ENCODE assay signal across 27 cellular contexts in genomic region chr3:128433630-128434185, GRCh38. TPM values are rescaled to one million over a fixed set of nuclear protein-coding genes. Genes with fewer than 3 reads are reported as not detected.
DNase-seq lines count a peak whose midpoint lies in the region; ATAC-seq, FAIRE-seq and TF ChIP-seq lines count a peak whose summit lies in the region.
"Had no signal": no experiment of that assay in that cellular context is flagged by ENCODE, and none has a peak within 500 bp of the region (broad histone marks: within the 10 kb centered on the region; RNA-seq: fewer than 3 reads in every experiment).

No MANE protein-coding gene starts in this region.

- no peak overlapping the region for H3K4me3 ChIP-seq in small intestine (ENCODE audit: low read depth in 1 of 2, low read length in 2 of 2)
- H3K4me3 ChIP-seq in coronary artery: no peak overlapping the region
- H3K4me3 ChIP-seq in effector memory CD4-positive, alpha-beta T cell (ENCODE audit: insufficient read depth, low read depth, low read length, poor library complexity, severe bottlenecking): no peak overlapping the region
- H3K4me3 ChIP-seq: MG63 had no signal

- peaks cover 12% of the 10 kb centered on the region for H3K4me1 Mint-ChIP-seq in nephron
- peaks cover 12% of the 10 kb centered on the region for H3K4me1 Mint-ChIP-seq in stimulated activated memory B cell treated with anti-CD40 and anti-IgM and Interleukin-4, amounts not matched to agents 10 μg/mL and 1 μg/mL and 100 μg/mL, for 72 hours

- H3K27ac Mint-ChIP-seq in nephron: no peak overlapping the region
- no peak overlapping the region for H3K27ac Mint-ChIP-seq in stimulated activated memory B cell treated with anti-CD40 and anti-IgM and Interleukin-4, amounts not matched to agents 10 μg/mL and 1 μg/mL and 100 μg/mL, for 72 hours
- H3K27ac Mint-ChIP-seq: activated B cell treated with CpG ODN at 0.5 μM for 24 hours; CD4-positive, alpha-beta T cell; dendritic cell treated with granulocyte-macrophage colony-stimulating factor and Interleukin-4, amounts not matched to agents 40 ng/mL and 50 ng/mL, for 4 days; IgD-negative memory B cell; stimulated activated naive B cell treated with anti-CD40 and anti-IgM and Interleukin-4, amounts not matched to agents 10 μg/mL and 1 μg/mL and 100 μg/mL, for 72 hours; T-helper 1 cell treated with Interleukin-12 subunit alpha and Interleukin-12 subunit beta and Interleukin-4 antibody, amounts not matched to agents 30 μg/mL and 1 μg/mL, for 36 hours had no signal

- no peak for FAIRE-seq in HTR-8/SVneo (lab: Jason Lieb, UNC)
- no peak for FAIRE-seq in small intestine (lab: Jason Lieb, UNC)
- FAIRE-seq: endothelial cell of umbilical vein, kidney had no signal

- H3K36me3 Mint-ChIP-seq in nephron (ENCODE audit: low read depth): no peaks in the 10 kb centered on the region
- peaks cover 6% of the 10 kb centered on the region for H3K36me3 Mint-ChIP-seq in stimulated activated memory B cell treated with anti-CD40 and anti-IgM and Interleukin-4, amounts not matched to agents 10 μg/mL and 1 μg/mL and 100 μg/mL, for 72 hours
- H3K36me3 Mint-ChIP-seq: IgD-negative memory B cell had no signal

- no peaks in the 10 kb centered on the region for H3K9me3 ChIP-seq in small intestine (ENCODE audit: control insufficient read depth, low read depth)
- no peaks in the 10 kb centered on the region for H3K9me3 ChIP-seq in effector memory CD4-positive, alpha-beta T cell (ENCODE audit: control insufficient read depth, low read length)
- H3K9me3 ChIP-seq: SJCRH30, thyroid gland had no signal

- DNase-seq in EH (ENCODE audit: low read depth) (peak; percentile 43), HTR-8/SVneo (ENCODE audit: insufficient read length, low spot score) (peak; percentile 44), small intestine (no peak), coronary artery (ENCODE audit: low spot score) (no peak)
- DNase-seq in effector memory CD4-positive, alpha-beta T cell: no peak
- DNase-seq: activated B cell treated with CpG ODN at 0.5 μM for 24 hours; activated CD4-positive, alpha-beta T cell treated with anti-CD3 and anti-CD28 coated beads, Interleukin-2, amount 50 U/mL, for 48 hours; activated gamma-delta T cell treated with Interleukin-2 at 50 U/mL for 16 hours; amniotic stem cell; CD4-positive, alpha-beta T cell; MG63; naive thymus-derived CD4-positive, alpha-beta T cell; NCI-H1436 treated with DMSO at 0.1 percent for 48 hours; stimulated activated CD4-positive, alpha-beta T cell treated with anti-CD3 and anti-CD28 coated beads, Interleukin-1b, Interleukin-23, amount 100 ng/mL, for 48 hours; stimulated activated naive B cell treated with anti-CD40 and anti-IgM and Interleukin-4, amounts not matched to agents 10 μg/mL and 1 μg/mL and 100 μg/mL, for 72 hours had no signal

- H3K27ac ChIP-seq in VCaP (peak overlapping the region; percentile 92), small intestine (ENCODE audit: low read depth in 1 of 2, low read length in 1 of 2) (no peak overlapping the region), coronary artery (no peak overlapping the region)
- no peak overlapping the region for H3K27ac ChIP-seq in effector memory CD4-positive, alpha-beta T cell (ENCODE audit: insufficient read depth, low read length, poor library complexity, severe bottlenecking)
- H3K27ac ChIP-seq: cardiac muscle cell, SJCRH30, thyroid gland had no signal

- H3K9me3 Mint-ChIP-seq in nephron: no peaks in the 10 kb centered on the region
- no peaks in the 10 kb centered on the region for H3K9me3 Mint-ChIP-seq in stimulated activated memory B cell treated with anti-CD40 and anti-IgM and Interleukin-4, amounts not matched to agents 10 μg/mL and 1 μg/mL and 100 μg/mL, for 72 hours
- H3K9me3 Mint-ChIP-seq: activated B cell treated with CpG ODN at 0.5 μM for 24 hours; CD4-positive, alpha-beta T cell; dendritic cell treated with granulocyte-macrophage colony-stimulating factor and Interleukin-4, amounts not matched to agents 40 ng/mL and 50 ng/mL, for 4 days; IgD-negative memory B cell; stimulated activated naive B cell treated with anti-CD40 and anti-IgM and Interleukin-4, amounts not matched to agents 10 μg/mL and 1 μg/mL and 100 μg/mL, for 72 hours; T-helper 1 cell treated with Interleukin-12 subunit alpha and Interleukin-12 subunit beta and Interleukin-4 antibody, amounts not matched to agents 30 μg/mL and 1 μg/mL, for 36 hours had no signal

- TF ChIP-seq CTCF in VCaP (conservative IDR thresholded peaks at IDR 0.05): no peak
- TF ChIP-seq CTCF in nephron (IDR thresholded peaks at IDR 0.05; ENCODE audit: unreplicated experiment in 3 of 3): no peak
- no peak for TF ChIP-seq CTCF in coronary artery (IDR thresholded peaks at IDR 0.05)

- no peaks in the 10 kb centered on the region for H3K4me1 ChIP-seq in small intestine (ENCODE audit: control insufficient read depth in 2 of 2, insufficient read depth in 1 of 2, low read depth in 1 of 2, low read length in 1 of 2)
- no peaks in the 10 kb centered on the region for H3K4me1 ChIP-seq in effector memory CD4-positive, alpha-beta T cell (ENCODE audit: control insufficient read depth, insufficient read depth, low read length, poor library complexity, severe bottlenecking)
- H3K4me1 ChIP-seq: SJCRH30 had no signal

- 62 to 71% (median 66%) methylated on average over 8 of the region's 8 CpGs for WGBS in small intestine, 3 donors

- no peak for ATAC-seq in stimulated activated memory B cell treated with anti-CD40 and anti-IgM and Interleukin-4, amounts not matched to agents 10 μg/mL and 1 μg/mL and 100 μg/mL, for 72 hours
- ATAC-seq: naive thymus-derived CD4-positive, alpha-beta T cell; stimulated activated naive B cell treated with anti-CD40 and anti-IgM and Interleukin-4, amounts not matched to agents 10 μg/mL and 1 μg/mL and 100 μg/mL, for 72 hours had no signal

- H3K36me3 ChIP-seq in small intestine (ENCODE audit: control insufficient read depth in 2 of 2, insufficient read depth in 2 of 2, low read length in 2 of 2): no peaks in the 10 kb centered on the region
- no peaks in the 10 kb centered on the region for H3K36me3 ChIP-seq in effector memory CD4-positive, alpha-beta T cell (ENCODE audit: control insufficient read depth, insufficient read depth, low read length)
- H3K36me3 ChIP-seq: cardiac muscle cell, MG63, SJCRH30, thyroid gland had no signal

- peaks cover 3 to 20% of the 10 kb centered on the region in 2 donors for H3K27me3 ChIP-seq in small intestine (ENCODE audit: control insufficient read depth in 2 of 2, insufficient read depth in 2 of 2, low read length in 2 of 2)
- H3K27me3 ChIP-seq in effector memory CD4-positive, alpha-beta T cell (replicated peaks; ENCODE audit: control insufficient read depth, insufficient read depth, low read length, poor library complexity, severe bottlenecking): peaks cover 27% of the 10 kb centered on the region
- H3K27me3 ChIP-seq: MG63, thyroid gland had no signal

- peak overlapping the region in 2 of 3 experiments; percentile 14 to 54 for H3K4me3 Mint-ChIP-seq in nephron
- no peak overlapping the region for H3K4me3 Mint-ChIP-seq in stimulated activated memory B cell treated with anti-CD40 and anti-IgM and Interleukin-4, amounts not matched to agents 10 μg/mL and 1 μg/mL and 100 μg/mL, for 72 hours
- H3K4me3 Mint-ChIP-seq: activated B cell treated with CpG ODN at 0.5 μM for 24 hours; CD4-positive, alpha-beta T cell; dendritic cell treated with granulocyte-macrophage colony-stimulating factor and Interleukin-4, amounts not matched to agents 40 ng/mL and 50 ng/mL, for 4 days; IgD-negative memory B cell; stimulated activated naive B cell treated with anti-CD40 and anti-IgM and Interleukin-4, amounts not matched to agents 10 μg/mL and 1 μg/mL and 100 μg/mL, for 72 hours; T-helper 1 cell treated with Interleukin-12 subunit alpha and Interleukin-12 subunit beta and Interleukin-4 antibody, amounts not matched to agents 30 μg/mL and 1 μg/mL, for 36 hours had no signal

- H3K27me3 Mint-ChIP-seq in nephron (ENCODE audit: low read depth): peaks cover 67% of the 10 kb centered on the region
- H3K27me3 Mint-ChIP-seq in stimulated activated memory B cell treated with anti-CD40 and anti-IgM and Interleukin-4, amounts not matched to agents 10 μg/mL and 1 μg/mL and 100 μg/mL, for 72 hours: peaks cover 51% of the 10 kb centered on the region

RNA-seq across cellular contexts. Expression of gene DNAJB8, which starts 33.0 kb away (rescaled TPM):
- polyA plus RNA-seq in small intestine: not detected
- polyA plus RNA-seq: AG04450; cardiac muscle cell; endothelial cell of umbilical vein; IgD-negative memory B cell; naive thymus-derived CD4-positive, alpha-beta T cell had no signal

RNA-seq across cellular contexts. Expression of gene GATA2, which starts 59.3 kb away (rescaled TPM):
- polyA plus RNA-seq in small intestine: 10 to 100 TPM in 1 of 3 donors, 1 to 10 TPM in 1, under 1 TPM in 1; 0.67 to 15.2 (median 1.1) TPM
- polyA plus RNA-seq: naive thymus-derived CD4-positive, alpha-beta T cell had no signal

Comparison
In these comparisons a context has a peak if more than half of its experiments do, and no peak if none do; other contexts are left out.
1. DNase-seq: peak in EH (single experiment) and HTR-8/SVneo (single experiment); none in small intestine (single experiment), coronary artery (single experiment) and effector memory CD4-positive, alpha-beta T cell (0 of 3).